ENCODE assay signal across 1 cellular context in the genomic region with DNA sequence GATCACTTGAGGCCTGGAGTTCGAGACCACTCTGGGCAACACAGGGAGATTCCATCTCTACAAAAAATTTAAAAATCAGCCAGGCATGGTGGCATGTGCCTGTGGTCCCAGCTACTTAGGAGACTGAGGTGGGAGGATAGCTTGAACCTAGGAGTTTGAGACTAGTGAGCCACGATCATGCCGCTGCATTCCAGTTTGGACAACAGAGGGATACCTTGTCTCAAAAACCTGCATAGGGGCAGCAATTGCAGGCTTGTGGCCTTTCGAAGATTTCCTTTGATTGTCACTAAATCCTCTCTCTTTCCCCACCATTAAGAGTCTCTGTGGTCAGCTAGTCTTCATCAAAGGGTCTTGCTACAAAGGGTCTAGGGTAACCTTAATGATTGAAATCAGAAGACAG.
TF ChIP-seq lines count a peak whose summit lies in the region.

No MANE protein-coding gene starts in this region.

TF ChIP-seq in H1, 55 proteins besides CTCF, POLR2A, EP300 and RAD21 (continued from another document):
- TF ChIP-seq KDM1A (IDR thresholded peaks at IDR 0.05; ENCODE audit: borderline replicate concordance, low read length) = no peak
- TF ChIP-seq BACH1 (IDR thresholded peaks at IDR 0.05; ENCODE audit: low read length) = no peak
- TF ChIP-seq JUN (IDR thresholded peaks at IDR 0.05; ENCODE audit: low read depth, low read length) = no peak
- TF ChIP-seq JUND (IDR thresholded peaks at IDR 0.05; ENCODE audit: low read length) = no peak
- TF ChIP-seq, protein P1, sequence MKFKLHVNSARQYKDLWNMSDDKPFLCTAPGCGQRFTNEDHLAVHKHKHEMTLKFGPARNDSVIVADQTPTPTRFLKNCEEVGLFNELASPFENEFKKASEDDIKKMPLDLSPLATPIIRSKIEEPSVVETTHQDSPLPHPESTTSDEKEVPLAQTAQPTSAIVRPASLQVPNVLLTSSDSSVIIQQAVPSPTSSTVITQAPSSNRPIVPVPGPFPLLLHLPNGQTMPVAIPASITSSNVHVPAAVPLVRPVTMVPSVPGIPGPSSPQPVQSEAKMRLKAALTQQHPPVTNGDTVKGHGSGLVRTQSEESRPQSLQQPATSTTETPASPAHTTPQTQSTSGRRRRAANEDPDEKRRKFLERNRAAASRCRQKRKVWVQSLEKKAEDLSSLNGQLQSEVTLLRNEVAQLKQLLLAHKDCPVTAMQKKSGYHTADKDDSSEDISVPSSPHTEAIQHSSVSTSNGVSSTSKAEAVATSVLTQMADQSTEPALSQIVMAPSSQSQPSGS (IDR thresholded peaks at IDR 0.05; ENCODE audit: low read length) = no peak
- no peak for TF ChIP-seq SRF (IDR thresholded peaks at IDR 0.05; ENCODE audit: low read depth, low read length)
- no peak for TF ChIP-seq NRF1 (IDR thresholded peaks at IDR 0.05; ENCODE audit: low read depth, low read length)
- TF ChIP-seq, protein P2, sequence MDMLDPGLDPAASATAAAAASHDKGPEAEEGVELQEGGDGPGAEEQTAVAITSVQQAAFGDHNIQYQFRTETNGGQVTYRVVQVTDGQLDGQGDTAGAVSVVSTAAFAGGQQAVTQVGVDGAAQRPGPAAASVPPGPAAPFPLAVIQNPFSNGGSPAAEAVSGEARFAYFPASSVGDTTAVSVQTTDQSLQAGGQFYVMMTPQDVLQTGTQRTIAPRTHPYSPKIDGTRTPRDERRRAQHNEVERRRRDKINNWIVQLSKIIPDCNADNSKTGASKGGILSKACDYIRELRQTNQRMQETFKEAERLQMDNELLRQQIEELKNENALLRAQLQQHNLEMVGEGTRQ (IDR thresholded peaks at IDR 0.05; ENCODE audit: low read length) = no peak
- TF ChIP-seq FOSL1 (IDR thresholded peaks at IDR 0.05; ENCODE audit: insufficient read depth, low read depth, low read length) = no peak
- TF ChIP-seq TEAD4 (IDR thresholded peaks at IDR 0.05; ENCODE audit: low read depth, low read length) = no peak
- no peak for TF ChIP-seq CBX8 (IDR thresholded peaks at IDR 0.05; ENCODE audit: borderline replicate concordance, low read depth, low read length)
- no peak for TF ChIP-seq MAFK (IDR thresholded peaks at IDR 0.05; ENCODE audit: low read depth, low read length)
- TF ChIP-seq ZNF274 (IDR thresholded peaks at IDR 0.05; ENCODE audit: borderline replicate concordance, extremely low read depth, low read length) = no peak
- no peak for TF ChIP-seq GABPA (IDR thresholded peaks at IDR 0.05; ENCODE audit: borderline replicate concordance, insufficient read depth, low read length)
- no peak for TF ChIP-seq TAF7 (optimal IDR thresholded peaks at IDR 0.05; ENCODE audit: borderline replicate concordance, low read depth, low read length)
